In the genomic region with DNA sequence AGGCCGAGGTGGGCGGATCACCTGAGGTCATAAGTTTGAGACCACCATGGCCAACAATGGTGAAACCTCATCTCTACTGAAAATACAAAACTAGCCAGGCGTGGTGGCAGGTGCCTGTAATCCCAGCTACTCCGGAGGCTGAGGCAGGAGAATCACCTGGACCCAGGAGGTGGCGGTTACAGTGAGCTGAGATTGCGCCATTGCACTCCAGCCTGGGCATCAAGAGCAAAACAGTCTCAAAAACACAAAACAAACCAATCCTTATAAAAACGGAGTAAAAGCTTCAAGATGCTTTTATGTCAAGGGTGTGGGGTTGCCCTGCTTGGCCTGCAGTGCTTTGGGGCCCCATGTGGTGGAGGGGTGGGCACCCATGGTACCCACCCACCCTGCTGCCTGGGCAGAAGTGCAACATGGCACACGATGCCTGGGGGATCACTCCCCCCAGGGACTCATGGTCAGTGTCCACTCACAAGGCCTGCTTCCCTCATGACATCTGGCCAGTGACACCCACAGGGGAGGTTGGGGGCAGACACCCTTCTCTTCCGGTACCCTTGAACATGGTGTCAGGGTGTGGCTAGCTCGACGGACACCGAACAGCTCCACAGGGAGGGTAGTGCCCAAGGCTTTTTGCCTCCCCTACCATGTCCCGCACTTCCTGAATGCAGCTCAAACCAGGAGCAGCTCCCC, we compare ENCODE assay signal across 20 cellular contexts. TPM values are rescaled to one million over a fixed set of nuclear protein-coding genes. Genes with fewer than 3 reads are reported as not detected.
"Had no signal": no experiment of that assay in that cellular context is flagged by ENCODE, and none has a peak within 500 bp of the region (broad histone marks: within the 10 kb centered on the region; RNA-seq: fewer than 3 reads in every experiment).

No MANE protein-coding gene starts in this region.

- H3K9me3 ChIP-seq: esophagus muscularis mucosa, tibial nerve, uterus had no signal

- H3K9me3 Mint-ChIP-seq: activated T-helper 2 cell treated with anti-CD3 and anti-CD28 coated beads, Interferon-gamma antibody, Interleukin-2, Interleukin-4, amounts not matched to agents 10 μg/mL and 5 μg/mL and 100 μg/mL, durations not matched to agents 14 hours and 24 hours and 36 hours; nephron progenitor cell; stimulated activated naive CD8-positive, alpha-beta T cell treated with anti-CD3 and anti-CD28 coated beads, Interleukin-15, Interleukin-2, amounts not matched to agents 100 ng/mL and 50 ng/mL, for 24 hours had no signal

- H3K27me3 Mint-ChIP-seq: progenitor cell of endocrine pancreas; stimulated activated naive CD8-positive, alpha-beta T cell treated with anti-CD3 and anti-CD28 coated beads, Interleukin-15, Interleukin-2, amounts not matched to agents 100 ng/mL and 50 ng/mL, for 24 hours had no signal

- DNase-seq: activated CD4-positive, alpha-beta T cell treated with anti-CD3 and anti-CD28 coated beads for 1 hour; activated naive CD4-positive, alpha-beta T cell treated with Interleukin-2 at 50 U/mL for 16 hours; activated T-cell treated with anti-CD3 and anti-CD28 coated beads, Interleukin-2, amount 50 U/mL, for 1 hour; effector CD4-positive, alpha-beta T cell; left ventricle myocardium superior; nephron progenitor cell; T1000; uterus had no signal

- H3K4me3 ChIP-seq: esophagus muscularis mucosa, tibial nerve, uterus had no signal

- H3K27ac ChIP-seq: esophagus muscularis mucosa, tibial nerve, uterus had no signal

- FAIRE-seq: astrocyte had no signal

- H3K4me3 Mint-ChIP-seq: nephron progenitor cell; stimulated activated naive CD8-positive, alpha-beta T cell treated with anti-CD3 and anti-CD28 coated beads, Interleukin-15, Interleukin-2, amounts not matched to agents 100 ng/mL and 50 ng/mL, for 24 hours had no signal

- H3K27ac Mint-ChIP-seq: activated T-helper 2 cell treated with anti-CD3 and anti-CD28 coated beads, Interferon-gamma antibody, Interleukin-2, Interleukin-4, amounts not matched to agents 10 μg/mL and 5 μg/mL and 100 μg/mL, durations not matched to agents 14 hours and 24 hours and 36 hours; progenitor cell of endocrine pancreas; stimulated activated naive CD8-positive, alpha-beta T cell treated with anti-CD3 and anti-CD28 coated beads, Interleukin-15, Interleukin-2, amounts not matched to agents 100 ng/mL and 50 ng/mL, for 24 hours had no signal

- H3K4me1 ChIP-seq: uterus had no signal

- H3K27me3 ChIP-seq: tibial nerve, uterus had no signal

- ATAC-seq: left ventricle myocardium superior had no signal

- H3K36me3 ChIP-seq: uterus had no signal

RNA-seq across cellular contexts. Expression of a gene that starts 7.4 kb away (rescaled TPM):
- total RNA-seq: activated T-helper 2 cell treated with anti-CD3 and anti-CD28 coated beads, Interferon-gamma antibody, Interleukin-2, Interleukin-4, amounts not matched to agents 10 μg/mL and 5 μg/mL and 100 μg/mL, durations not matched to agents 14 hours and 24 hours and 36 hours; astrocyte; cerebellum; esophagus muscularis mucosa; left ventricle myocardium superior; myocyte; omental fat pad; progenitor cell of endocrine pancreas; skeletal muscle tissue; T-helper 1 cell treated with Interleukin-12 subunit alpha and Interleukin-12 subunit beta and Interleukin-4 antibody, amounts not matched to agents 30 ng/mL and 1 ng/mL, for 36 hours; tibial nerve; uterus had no signal
- polyA plus RNA-seq: adipose tissue had no signal

RNA-seq across cellular contexts. Expression of a gene that starts 26.0 kb away (rescaled TPM):
- total RNA-seq: astrocyte, cerebellum, esophagus muscularis mucosa, left ventricle myocardium superior, myocyte, progenitor cell of endocrine pancreas, skeletal muscle tissue had no signal

RNA-seq across cellular contexts. Expression of a gene that starts 27.3 kb away (rescaled TPM):
- total RNA-seq: activated T-helper 2 cell treated with anti-CD3 and anti-CD28 coated beads, Interferon-gamma antibody, Interleukin-2, Interleukin-4, amounts not matched to agents 10 μg/mL and 5 μg/mL and 100 μg/mL, durations not matched to agents 14 hours and 24 hours and 36 hours; astrocyte; cerebellum; esophagus muscularis mucosa; left ventricle myocardium superior; myocyte; omental fat pad; progenitor cell of endocrine pancreas; skeletal muscle tissue; T-helper 1 cell treated with Interleukin-12 subunit alpha and Interleukin-12 subunit beta and Interleukin-4 antibody, amounts not matched to agents 30 ng/mL and 1 ng/mL, for 36 hours; tibial nerve; uterus had no signal
- polyA plus RNA-seq: adipose tissue had no signal

RNA-seq across cellular contexts. Expression of a gene that starts 35.8 kb away (rescaled TPM):
- total RNA-seq: activated T-helper 2 cell treated with anti-CD3 and anti-CD28 coated beads, Interferon-gamma antibody, Interleukin-2, Interleukin-4, amounts not matched to agents 10 μg/mL and 5 μg/mL and 100 μg/mL, durations not matched to agents 14 hours and 24 hours and 36 hours; astrocyte; cerebellum; esophagus muscularis mucosa; left ventricle myocardium superior; myocyte; omental fat pad; progenitor cell of endocrine pancreas; skeletal muscle tissue; T-helper 1 cell treated with Interleukin-12 subunit alpha and Interleukin-12 subunit beta and Interleukin-4 antibody, amounts not matched to agents 30 ng/mL and 1 ng/mL, for 36 hours; tibial nerve; uterus had no signal

RNA-seq across cellular contexts. Expression of a gene that starts 57.1 kb away (rescaled TPM):
- total RNA-seq: activated T-helper 2 cell treated with anti-CD3 and anti-CD28 coated beads, Interferon-gamma antibody, Interleukin-2, Interleukin-4, amounts not matched to agents 10 μg/mL and 5 μg/mL and 100 μg/mL, durations not matched to agents 14 hours and 24 hours and 36 hours; astrocyte; cerebellum; esophagus muscularis mucosa; left ventricle myocardium superior; myocyte; omental fat pad; progenitor cell of endocrine pancreas; skeletal muscle tissue; T-helper 1 cell treated with Interleukin-12 subunit alpha and Interleukin-12 subunit beta and Interleukin-4 antibody, amounts not matched to agents 30 ng/mL and 1 ng/mL, for 36 hours; tibial nerve had no signal
